ENCODE assay signal across 1 cellular context in genomic region chr12:52036587-52037171, GRCh38.
TF ChIP-seq lines count a peak whose summit lies in the region.

No MANE protein-coding gene starts in this region.

TF ChIP-seq in HCT116, 20 proteins besides CTCF, POLR2A, EP300 and RAD21 (continued from another document):
- TF ChIP-seq REST (IDR thresholded peaks at IDR 0.05; ENCODE audit: low read depth) = no peak
- TF ChIP-seq MAX (IDR thresholded peaks at IDR 0.05) = peak; percentile 49; the same call in 1 of the 2 replicates
- peak; percentile 59 for TF ChIP-seq SP1 (IDR thresholded peaks at IDR 0.05; ENCODE audit: low read depth)
- peak; percentile 43 for TF ChIP-seq POLR2AphosphoS5 (IDR thresholded peaks at IDR 0.05; ENCODE audit: low read depth, low read length)
- TF ChIP-seq SIN3A (IDR thresholded peaks at IDR 0.05; ENCODE audit: low read depth) = peak; percentile 31; the same call in 1 of the 2 replicates
- TF ChIP-seq ZNF274 (IDR thresholded peaks at IDR 0.05; ENCODE audit: low read depth, low read length) = no peak
- no peak; the same call in 1 of the 2 replicates for TF ChIP-seq CEBPB (IDR thresholded peaks at IDR 0.05; ENCODE audit: low read depth)
